In the genomic region with DNA sequence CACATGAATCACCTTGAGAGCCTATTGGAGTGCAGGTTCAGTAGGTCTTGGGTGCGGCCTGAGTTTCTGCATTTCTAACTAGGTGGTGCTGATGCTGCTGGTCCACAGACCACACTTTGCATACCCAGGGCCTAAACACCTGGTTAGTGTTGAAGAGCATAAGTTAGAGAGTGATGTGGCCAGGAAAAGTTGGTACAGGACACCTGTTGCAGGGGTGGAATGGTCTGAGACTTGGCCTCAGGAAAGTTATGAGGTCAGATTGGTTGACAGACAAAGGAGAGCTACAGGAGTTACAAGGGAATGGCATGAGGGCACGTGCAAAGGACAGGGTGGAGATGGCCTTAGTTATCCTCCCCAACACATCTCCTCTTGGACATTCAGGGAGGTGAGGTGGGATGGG, we compare ENCODE assay signal across 27 cellular contexts. TPM values are rescaled to one million over a fixed set of nuclear protein-coding genes. Genes with fewer than 3 reads are reported as not detected.
DNase-seq lines count a peak whose midpoint lies in the region; ATAC-seq and TF ChIP-seq lines count a peak whose summit lies in the region.
"Had no signal": no experiment of that assay in that cellular context is flagged by ENCODE, and none has a peak within 500 bp of the region (broad histone marks: within the 10 kb centered on the region; RNA-seq: fewer than 3 reads in every experiment).

No MANE protein-coding gene starts in this region.

- H3K27me3 ChIP-seq in cardiac muscle cell (no peaks in the 10 kb centered on the region), osteoblast (ENCODE audit: insufficient read depth, low read length) (peaks cover 7% of the 10 kb centered on the region)
- H3K27me3 ChIP-seq: BE2C had no signal

- H3K79me2 ChIP-seq in osteoblast (ENCODE audit: insufficient read depth, low read length), result no peaks in the 10 kb centered on the region

- no peak overlapping the region for H3K4me2 ChIP-seq in osteoblast (ENCODE audit: insufficient read depth, low read length)
- H3K4me2 ChIP-seq: A549; BLaER1; BLaER1 treated with 17β-estradiol and CSF1 and Interleukin-3, amounts not matched to agents 10 nM and 100 nM had no signal

- no peaks in the 10 kb centered on the region for H3K4me1 ChIP-seq in cardiac muscle cell (ENCODE audit: low read depth)
- H3K4me1 ChIP-seq in HEK293 (ENCODE audit: control insufficient read depth, insufficient read depth, low read length), result no peaks in the 10 kb centered on the region
- H3K4me1 ChIP-seq in osteoblast (ENCODE audit: insufficient read depth, low read length), result no peaks in the 10 kb centered on the region
- H3K4me1 ChIP-seq: A549; BE2C; BLaER1; BLaER1 treated with 17β-estradiol and CSF1 and Interleukin-3, amounts not matched to agents 10 nM and 100 nM; Caco-2 had no signal

- CTCF ChIA-PET in HEK293 (lab: Yijun Ruan, JAX), result interaction anchor here (0.7 to 1.8 kb wide), 6 partner anchors 8 to 116 kb away, joined by 3 to 8 read pairs (median 4); no protein-coding TSS in a partner anchor

- ATAC-seq in Right ventricle myocardium inferior (no peak), HG03354 (IDR thresholded peaks at IDR 0.05; ENCODE audit: poor library complexity, severe bottlenecking, unreplicated experiment) (peak; percentile 25)
- ATAC-seq: A549; CD8-positive, alpha-beta T cell had no signal

- no peak overlapping the region for H3K4me3 ChIP-seq in cardiac muscle cell
- H3K4me3 ChIP-seq in HEK293 (ENCODE audit: low read depth, low read length), result no peak overlapping the region
- no peak overlapping the region for H3K4me3 ChIP-seq in osteoblast (ENCODE audit: insufficient read depth, low read length)
- H3K4me3 ChIP-seq: A549; BLaER1; BLaER1 treated with 17β-estradiol and CSF1 and Interleukin-3, amounts not matched to agents 10 nM and 100 nM had no signal

- no peaks in the 10 kb centered on the region for H4K20me1 ChIP-seq in osteoblast (ENCODE audit: insufficient read depth, low read length)

- H3K27ac ChIP-seq in cardiac muscle cell (peak overlapping the region; percentile 23), HEK293 (ENCODE audit: extremely low read depth, low read depth, low read length) (no peak overlapping the region), osteoblast (ENCODE audit: low read depth, low read length) (no peak overlapping the region)
- H3K27ac ChIP-seq: 22Rv1; A549; BLaER1; BLaER1 treated with 17β-estradiol and CSF1 and Interleukin-3, amounts not matched to agents 10 nM and 100 nM; C4-2B had no signal

- POLR2A ChIA-PET in HEK293 (lab: Yijun Ruan, JAX), result no interaction called here

- DNase-seq in cardiac muscle cell (ENCODE audit: low read depth in 1 of 2, low spot score in 1 of 2), result no peak
- no peak for DNase-seq in Right ventricle myocardium inferior (ENCODE audit: missing footprints)
- peak; percentile 18 for DNase-seq in osteoblast (ENCODE audit: insufficient read length, low spot score, missing footprints)
- no peak for DNase-seq in A172 (ENCODE audit: low spot score)
- DNase-seq in NCI-H1436 treated with DMSO at 0.1 percent for 48 hours (lab: John Stamatoyannopoulos, UW), result no peak
- no peak for DNase-seq in GM03348 (ENCODE audit: low spot score)
- DNase-seq: 8988T; ACHN; BE2C; C1 segment of cervical spinal cord; Caco-2; CD4-positive, alpha-beta T cell; CD8-positive, alpha-beta memory T cell; CD8-positive, alpha-beta T cell; COR-L47; DMS 273 treated with DMSO at 0.1 percent for 48 hours; DMS153; DMS79; DMS79 treated with DMSO at 0.1 percent for 48 hours; DND-41 had no signal

- H3K9me3 ChIP-seq in cardiac muscle cell (ENCODE audit: low read depth), result no peaks in the 10 kb centered on the region
- H3K9me3 ChIP-seq in HEK293 (ENCODE audit: control insufficient read depth, insufficient read depth, low read depth, low read length), result no peaks in the 10 kb centered on the region
- H3K9me3 ChIP-seq in osteoblast (ENCODE audit: low read depth, low read length), result no peaks in the 10 kb centered on the region
- H3K9me3 ChIP-seq: A549; BE2C; BLaER1; BLaER1 treated with 17β-estradiol and CSF1 and Interleukin-3, amounts not matched to agents 10 nM and 100 nM; Caco-2 had no signal

- intact Hi-C loops in Right ventricle myocardium inferior (cut with DNase I), result loop anchor here (5.0 kb wide), 2 partner anchors 47 to 122 kb away; a partner anchor contains a TSS

- no peak for TF ChIP-seq CTCF in cardiac muscle cell (IDR thresholded peaks at IDR 0.05; ENCODE audit: low read depth, low read length)
- no peak for TF ChIP-seq CTCF in HEK293 (tag by site-specific recombination; IDR thresholded peaks at IDR 0.05)
- no peak for TF ChIP-seq CTCF in osteoblast (IDR thresholded peaks at IDR 0.05; ENCODE audit: extremely low read depth, low read depth, low read length)

- no peaks in the 10 kb centered on the region for H3K36me3 ChIP-seq in cardiac muscle cell
- peaks cover 0 to 48% of the 10 kb centered on the region in 2 experiments; a peak in 1 of 3 replicates for H3K36me3 ChIP-seq in HEK293 (ENCODE audit: control insufficient read depth in 2 of 2, insufficient read depth in 1 of 2, low read length in 2 of 2)
- peaks cover 7% of the 10 kb centered on the region for H3K36me3 ChIP-seq in osteoblast (ENCODE audit: insufficient read depth, low read length)
- H3K36me3 ChIP-seq: BE2C had no signal

- H2AFZ ChIP-seq in osteoblast (ENCODE audit: low read length), result no peak overlapping the region

TF ChIP-seq in HEK293, 187 proteins besides CTCF, POLR2A, EP300 and RAD21:
- TF ChIP-seq SCRT1 (tag by site-specific recombination; IDR thresholded peaks at IDR 0.05; ENCODE audit: borderline replicate concordance) (peak; percentile 71; the same call in 1 of the 2 replicates), EGR2 (tag by site-specific recombination; IDR thresholded peaks at IDR 0.05; ENCODE audit: low read depth) (no peak), ZNF664 (tag by site-specific recombination; IDR thresholded peaks at IDR 0.05) (no peak), SCRT2 (tag by site-specific recombination; IDR thresholded peaks at IDR 0.05) (peak; percentile 67; the same call in 1 of the 2 replicates), ZNF335 (tag by site-specific recombination; conservative IDR thresholded peaks at IDR 0.05) (no peak)

RNA-seq across cellular contexts. Expression of a gene that starts 47.2 kb away (rescaled TPM):
- total RNA-seq in cardiac muscle cell, result 13.0 and 17.8 TPM in 2 replicates
- 19.4 and 29.5 TPM in 2 replicates for polyA plus RNA-seq in cardiac muscle cell
- 18.0 TPM for total RNA-seq in Right ventricle myocardium inferior
- total RNA-seq in osteoblast, result 6.9 and 9.1 TPM in 2 replicates
- total RNA-seq in A172 (2014; rRNA removed; shearing (Covaris generic)), result 7.6 and 9.0 TPM in 2 replicates

RNA-seq across cellular contexts. Expression of a gene that starts 47.5 kb away (rescaled TPM):
- total RNA-seq in cardiac muscle cell (78.6 and 116 TPM in 2 replicates), Right ventricle myocardium inferior (19.0 TPM), osteoblast (54.8 and 60.8 TPM in 2 replicates)
- 130 and 143 TPM in 2 replicates for polyA plus RNA-seq in cardiac muscle cell
- total RNA-seq in A172 (2014; rRNA removed; shearing (Covaris generic)), result 76.2 and 107 TPM in 2 replicates
